8 cellular contexts compared by ENCODE assay signal in the genomic region with DNA sequence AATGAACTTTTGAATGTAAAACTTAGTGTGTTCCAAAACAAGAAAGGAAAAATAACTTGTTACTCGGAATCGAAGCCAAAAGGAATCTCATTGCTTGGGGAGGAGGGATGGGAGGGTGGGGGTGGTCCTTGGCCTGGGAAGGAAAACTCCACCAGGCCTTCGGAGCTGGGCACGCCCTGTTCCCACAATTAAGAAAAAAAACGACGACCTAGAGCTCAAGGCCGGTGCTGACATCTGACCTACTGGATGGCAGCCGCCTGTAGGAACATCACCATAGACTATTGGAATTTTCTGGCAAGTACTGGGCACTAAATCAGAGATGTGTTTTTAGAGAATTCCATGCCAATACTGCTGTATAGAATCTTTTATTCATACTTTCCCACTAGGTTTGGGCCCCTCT. TPM values are rescaled to one million over a fixed set of nuclear protein-coding genes. Genes with fewer than 3 reads are reported as not detected.
DNase-seq lines count a peak whose midpoint lies in the region; ATAC-seq, FAIRE-seq and TF ChIP-seq lines count a peak whose summit lies in the region.

No MANE protein-coding gene starts in this region.

- ATAC-seq in naive B cell (ENCODE audit: low read depth in 2 of 2) (no peak), GM21737 (IDR thresholded peaks at IDR 0.05; ENCODE audit: unreplicated experiment) (no peak)

- H2BK120ac ChIP-seq in H1 (replicated peaks; ENCODE audit: low read depth, low read length), result no peak overlapping the region

- H3K79me2 ChIP-seq in OCI-LY7 (ENCODE audit: insufficient read depth, low read depth, low read length), result peaks cover 56% of the 10 kb centered on the region
- H3K79me2 ChIP-seq in H1 (ENCODE audit: control insufficient read depth in 1 of 2, insufficient read depth in 2 of 2, low read length in 2 of 2), result peaks cover 16 to 48% of the 10 kb centered on the region in 2 experiments

- H2BK15ac ChIP-seq in H1 (ENCODE audit: low read length), result no peak overlapping the region

- 0 out of 2 replicates have a peak overlapping the region, but pooled peaks have one; percentile 87 for H2BK5ac ChIP-seq in H1 (ENCODE audit: low read depth, low read length)

- no peaks in the 10 kb centered on the region for H3K9me2 ChIP-seq in OCI-LY7 (ENCODE audit: insufficient read depth, low read length)

- no peak for TF ChIP-seq EP300 in H1 (IDR thresholded peaks at IDR 0.05; ENCODE audit: borderline replicate concordance in 1 of 2, low read depth in 2 of 2, low read length in 2 of 2)

- CTCF ChIA-PET in OCI-LY7 (lab: Charles Lee; ENCODE audit: unreplicated experiment), result no interaction called here
- CTCF ChIA-PET in H1 (lab: Charles Lee; ENCODE audit: partially characterized antibody), result interaction anchor here (1.0 to 2.2 kb wide), 8 partner anchors 12 to 268 kb away, joined by 3 to 6 read pairs (median 4); no protein-coding TSS in a partner anchor
- CTCF ChIA-PET in GM10248 (lab: Yijun Ruan, JAX), result interaction anchor here (0.8 to 1.3 kb wide), 4 partner anchors 22 to 131 kb away, joined by 3 to 7 read pairs (median 4); no protein-coding TSS in a partner anchor

- no peak overlapping the region for H2AK5ac ChIP-seq in H1 (ENCODE audit: low read depth, low read length)

- no peak overlapping the region for H4K91ac ChIP-seq in H1 (replicated peaks; ENCODE audit: insufficient read length, low read length)

- H3K27me3 Mint-ChIP-seq in naive B cell, result no peaks in the 10 kb centered on the region

- TF ChIP-seq CTCF in OCI-LY7 (conservative IDR thresholded peaks at IDR 0.05; ENCODE audit: low read length) (no peak), H1 (IDR thresholded peaks at IDR 0.05; ENCODE audit: control extremely low read depth in 1 of 3, insufficient read depth in 1 of 3, low read depth in 1 of 3, low read length in 3 of 3) (no peak), GM10248 (IDR thresholded peaks at IDR 0.05; ENCODE audit: control extremely low read depth, extremely low read depth, low read depth, missing control alignments) (no peak)

- DNase-seq in OCI-LY7 (ENCODE audit: low spot score) (peak; percentile 23), H1 (ENCODE audit: low read depth in 1 of 2, low spot score in 2 of 2) (no peak), naive B cell (no peak), GM10248 (ENCODE audit: extremely low spot score) (no peak), NCI-H2171 treated with DMSO at 0.1 percent for 48 hours (lab: John Stamatoyannopoulos, UW) (no peak)
- DNase-seq in effector CD8-positive, alpha-beta T cell (lab: John Stamatoyannopoulos, UW), result no peak

- no peak overlapping the region for H3K56ac ChIP-seq in H1 (replicated peaks; ENCODE audit: insufficient read length, low read depth, low read length)

- peaks cover 10% of the 10 kb centered on the region; the same call in 1 of the 2 replicates for H3K79me1 ChIP-seq in H1 (ENCODE audit: low read depth, low read length)

- peaks cover 8% of the 10 kb centered on the region for H4K20me1 ChIP-seq in OCI-LY7 (ENCODE audit: insufficient read depth, low read length)
- peaks cover 11 to 16% of the 10 kb centered on the region in 2 experiments for H4K20me1 ChIP-seq in H1 (replicated peaks in 1 of 2; ENCODE audit: control insufficient read depth in 1 of 2, insufficient read depth in 2 of 2, low read length in 2 of 2)

- H3K9me3 ChIP-seq in ES-I3 (ENCODE audit: control insufficient read depth, insufficient read depth, low read length) (no peaks in the 10 kb centered on the region), OCI-LY7 (ENCODE audit: low read length) (peaks cover 4% of the 10 kb centered on the region; the same call in 1 of the 2 replicates), H1 (ENCODE audit: insufficient read depth in 2 of 2, low read depth in 1 of 2, low read length in 1 of 2) (no peaks in the 10 kb centered on the region)

- no peak for TF ChIP-seq RAD21 in H1 (IDR thresholded peaks at IDR 0.05 in 1 of 2, conservative IDR thresholded peaks at IDR 0.05 in 1 of 2; ENCODE audit: low read depth in 2 of 2, low read length in 2 of 2)

- peak overlapping the region; percentile 50 to 94 (median 82) for H3K4me3 Mint-ChIP-seq in naive B cell

- H3K4ac ChIP-seq in H1 (replicated peaks; ENCODE audit: insufficient read length, low read depth, low read length), result no peak overlapping the region

- no peaks in the 10 kb centered on the region for H3K27me3 ChIP-seq in H1 (replicated peaks in 1 of 4; ENCODE audit: control insufficient read depth in 3 of 4, extremely low read depth in 1 of 4, insufficient read depth in 3 of 4, low read length in 3 of 4)

- H3K4me3 ChIP-seq in OCI-LY7 (ENCODE audit: low read depth, low read length, poor library complexity, severe bottlenecking) (peak overlapping the region; percentile 97), H1 (ENCODE audit: extremely low read depth in 1 of 4, insufficient read depth in 2 of 4, low read depth in 3 of 4, low read length in 4 of 4) (peak overlapping the region; percentile 66 to 91 (median 77))

- H3K9me3 Mint-ChIP-seq in naive B cell, result no peaks in the 10 kb centered on the region

- no peak overlapping the region for H3K14ac ChIP-seq in H1 (ENCODE audit: insufficient read length)

- no peak overlapping the region; the same call in 1 of the 2 replicates for H3K18ac ChIP-seq in H1 (ENCODE audit: extremely low read depth, low read length)

- H2BK12ac ChIP-seq in H1 (ENCODE audit: low read depth, low read length), result no peak overlapping the region

- H2AFZ ChIP-seq in OCI-LY7 (ENCODE audit: low read length), result no peak overlapping the region
- no peak overlapping the region for H2AFZ ChIP-seq in H1 (ENCODE audit: low read length)

- no peak overlapping the region for H2BK20ac ChIP-seq in H1 (ENCODE audit: low read length)

- peaks cover 49 to 62% (median 56%) of the 10 kb centered on the region in 3 donors for H3K4me1 Mint-ChIP-seq in naive B cell

- BruUV-seq in OCI-LY7 (replicated peaks; lab: Mats Ljungman, UMichigan), result no TSS peak

- peak overlapping the region; percentile 30 for H4K5ac ChIP-seq in H1 (ENCODE audit: insufficient read length, low read depth, low read length)

- POLR2A ChIA-PET in OCI-LY7 (lab: Charles Lee), result interaction anchor here (0.6 to 1.7 kb wide), 6 partner anchors 9 to 131 kb away, joined by 3 to 6 read pairs (median 4); no protein-coding TSS in a partner anchor
- POLR2A ChIA-PET in H1 (lab: Charles Lee; ENCODE audit: partially characterized antibody), result interaction anchor here (0.6 to 1.6 kb wide), 8 partner anchors 9 to 140 kb away, joined by 3 to 7 read pairs (median 4); no protein-coding TSS in a partner anchor
- POLR2A ChIA-PET in GM10248 (lab: Yijun Ruan, JAX), result no interaction called here

- H3K23ac ChIP-seq in H1 (ENCODE audit: insufficient read length), result no peak overlapping the region

- H3K9ac ChIP-seq in ES-I3 (ENCODE audit: low read depth, low read length) (peak overlapping the region; percentile 87), H1 (replicated peaks in 1 of 4; ENCODE audit: extremely low read depth in 1 of 4, low read depth in 3 of 4, low read length in 3 of 4) (peak overlapping the region; percentile 8 to 96 (median 71); a peak in 6 of 7 replicates)

- peak overlapping the region; percentile 45; the same call in 1 of the 2 replicates for H4K8ac ChIP-seq in H1 (ENCODE audit: extremely low read depth, insufficient read depth, low read length)

- intact Hi-C loops in OCI-LY7 (cut with micrococcal nuclease; ENCODE audit: unreplicated experiment), result no loop called here

- peaks cover 14% of the 10 kb centered on the region for H3K23me2 ChIP-seq in H1 (ENCODE audit: low read depth, low read length)

- WGBS in H1 (ENCODE audit: extremely low coverage in 1 of 2, insufficient coverage in 1 of 2, insufficient read length in 1 of 2, insufficient replicate concordance in 2 of 2, low coverage in 1 of 2, low lambda C conversion rate in 2 of 2, missing lambda C conversion rate in 1 of 2), 2 experiments, result 17% methylated on average over 7 of the region's 8 CpGs; no CpG with 5 or more reads in 1 of the 2 experiments

- H3K36me3 ChIP-seq in ES-I3 (ENCODE audit: insufficient read depth, low read length) (no peaks in the 10 kb centered on the region), OCI-LY7 (ENCODE audit: insufficient read depth, low read length) (peaks cover 41% of the 10 kb centered on the region), H1 (ENCODE audit: control insufficient read depth in 2 of 4, insufficient read depth in 4 of 4, low read length in 3 of 4) (peaks cover 0 to 3% (median 1%) of the 10 kb centered on the region in 4 experiments; a peak in 1 of 8 replicates)

- peak overlapping the region; percentile 99 for H3K4me2 ChIP-seq in OCI-LY7 (ENCODE audit: low read length)
- H3K4me2 ChIP-seq in H1 (ENCODE audit: insufficient read depth in 1 of 2, low read depth in 2 of 2, low read length in 2 of 2), result peak overlapping the region; percentile 81 to 99

- H3K36me3 Mint-ChIP-seq in naive B cell, result no peaks in the 10 kb centered on the region

- no peak for TF ChIP-seq POLR2A in H1 (IDR thresholded peaks at IDR 0.05; ENCODE audit: control extremely low read depth in 1 of 2, low read depth in 2 of 2, low read length in 2 of 2)

- H3K27ac Mint-ChIP-seq in naive B cell, result peak overlapping the region; percentile 59 to 96 (median 94)

- H3K27ac ChIP-seq in OCI-LY7 (ENCODE audit: low read depth, low read length, poor library complexity, severe bottlenecking) (peak overlapping the region; percentile 96), H1 (ENCODE audit: low read depth, low read length) (no peak overlapping the region)

- H3K4me1 ChIP-seq in ES-I3 (ENCODE audit: insufficient read depth, low read length), result peaks cover 37% of the 10 kb centered on the region
- peaks cover 65% of the 10 kb centered on the region for H3K4me1 ChIP-seq in OCI-LY7 (ENCODE audit: insufficient read depth, low read length, poor library complexity, severe bottlenecking)
- peaks cover 3 to 39% (median 23%) of the 10 kb centered on the region in 4 experiments for H3K4me1 ChIP-seq in H1 (replicated peaks in 1 of 4; ENCODE audit: control insufficient read depth in 3 of 4, insufficient read depth in 4 of 4, low read length in 3 of 4)

- FAIRE-seq in H1 (lab: Jason Lieb, UNC), result no peak

RNA-seq across cellular contexts. Expression of a gene that starts 0.8 kb away (rescaled TPM):
- 144 and 156 TPM in 2 replicates for total RNA-seq in OCI-LY7 (2014; rRNA removed; shearing (Covaris generic))
- total RNA-seq in OCI-LY7 (2022), result 173 and 184 TPM in 2 replicates
- 80.1 and 89.7 TPM in 2 replicates for total RNA-seq in H1 (2021; fragmentation: NEBNext Ultra II Directional; extraction: Animal tissue kit (Norgen Biotek cat#: 25700))
- 78.0 and 105 TPM in 2 replicates for polyA plus RNA-seq in H1 (2011; rRNA removed)
- polyA plus RNA-seq in H1 (2011; cell fraction: cytosol; rRNA removed), result 93.5 TPM
- 230 TPM for polyA plus RNA-seq in H1 (2011; cell fraction: nucleus; rRNA removed)
- polyA plus RNA-seq in H1 (2012, experiment 1 of 2), result 68.6 to 97.3 TPM (median 83.2 TPM) in 4 replicates
- 59.0 TPM for polyA plus RNA-seq in H1 (2012, experiment 2 of 2)
- polyA plus RNA-seq in H1 (2013, experiment 1 of 2), result 44.9 TPM
- 41.0 TPM for polyA plus RNA-seq in H1 (2013, experiment 2 of 2)
- 37.6 and 56.0 TPM in 2 replicates for polyA minus RNA-seq in H1 (2011; rRNA and poly(A)+ RNA removed)
- polyA minus RNA-seq in H1 (2011; cell fraction: cytosol; rRNA and poly(A)+ RNA removed), result 57.0 TPM
- polyA minus RNA-seq in H1 (2011; cell fraction: nucleus; rRNA and poly(A)+ RNA removed), result 65.2 TPM
- polyA plus RNA-seq in naive B cell (ENCODE audit: low read depth in 6 of 6), result 10 to 100 TPM; 38.4 to 56.6 (median 44.5) TPM

RNA-seq across cellular contexts. Expression of a gene that starts 53.4 kb away (rescaled TPM):
- 50.9 and 66.1 TPM in 2 replicates for total RNA-seq in OCI-LY7 (2014; rRNA removed; shearing (Covaris generic))
- total RNA-seq in OCI-LY7 (2022), result 90.5 and 92.1 TPM in 2 replicates
- 45.6 and 45.7 TPM in 2 replicates for total RNA-seq in H1 (2021; fragmentation: NEBNext Ultra II Directional; extraction: Animal tissue kit (Norgen Biotek cat#: 25700))
- 15.0 and 38.8 TPM in 2 replicates for polyA plus RNA-seq in H1 (2011; rRNA removed)
- 15.5 TPM for polyA plus RNA-seq in H1 (2011; cell fraction: cytosol; rRNA removed)
- polyA plus RNA-seq in H1 (2011; cell fraction: nucleus; rRNA removed), result 150 TPM
- 40.9 to 51.5 TPM (median 46.7 TPM) in 4 replicates for polyA plus RNA-seq in H1 (2012, experiment 1 of 2)
- 15.0 TPM for polyA plus RNA-seq in H1 (2012, experiment 2 of 2)
- polyA plus RNA-seq in H1 (2013, experiment 1 of 2), result 33.1 TPM
- polyA plus RNA-seq in H1 (2013, experiment 2 of 2), result 28.8 TPM
- polyA minus RNA-seq in H1 (2011; rRNA and poly(A)+ RNA removed), result 5.0 and 9.8 TPM in 2 replicates
- 72.5 TPM for polyA minus RNA-seq in H1 (2011; cell fraction: cytosol; rRNA and poly(A)+ RNA removed)
- polyA minus RNA-seq in H1 (2011; cell fraction: nucleus; rRNA and poly(A)+ RNA removed), result 26.2 TPM
- polyA plus RNA-seq in naive B cell (ENCODE audit: low read depth in 6 of 6), result 10 to 100 TPM; 11.9 to 24.1 (median 14.0) TPM
